ENCODE assay signal across 18 cellular contexts in genomic region chr14:103718572-103718971, GRCh38. TPM values are rescaled to one million over a fixed set of nuclear protein-coding genes. Genes with fewer than 3 reads are reported as not detected.
DNase-seq lines count a peak whose midpoint lies in the region; ATAC-seq and TF ChIP-seq lines count a peak whose summit lies in the region.
"Had no signal": no experiment of that assay in that cellular context is flagged by ENCODE, and none has a peak within 500 bp of the region (broad histone marks: within the 10 kb centered on the region; RNA-seq: fewer than 3 reads in every experiment).

No MANE protein-coding gene starts in this region.

- WGBS in right lobe of liver (ENCODE audit: insufficient coverage, low coverage, low lambda C conversion rate, missing lambda C conversion rate) = 80% methylated on average over 1 of the region's 16 CpGs
- WGBS in spleen, 5 donors = 64 to 85% (median 82%) methylated on average over 16 of the region's 16 CpGs

- TF ChIP-seq POLR2A in vagina (IDR thresholded peaks at IDR 0.05) (no peak), right lobe of liver (IDR thresholded peaks at IDR 0.05) (no peak), spleen (IDR thresholded peaks at IDR 0.05) (no peak)

- no peaks in the 10 kb centered on the region for H3K36me3 ChIP-seq in muscle layer of duodenum (ENCODE audit: control insufficient read depth in 1 of 2, insufficient read depth in 2 of 2, low read length in 2 of 2)
- no peaks in the 10 kb centered on the region for H3K36me3 ChIP-seq in vagina
- no peaks in the 10 kb centered on the region for H3K36me3 ChIP-seq in right lobe of liver
- peaks cover 0 to 8% (median 0%) of the 10 kb centered on the region in 6 donors for H3K36me3 ChIP-seq in spleen
- H3K36me3 ChIP-seq: neural progenitor cell, Peyer's patch, right atrium auricular region, thyroid gland had no signal

- no peak for DNase-seq in activated naive CD8-positive, alpha-beta T cell treated with anti-CD3 and anti-CD28 coated beads for 36 hours
- no peak for DNase-seq in vagina (ENCODE audit: extremely low spot score in 2 of 2)
- no peak for DNase-seq in right lobe of liver
- DNase-seq in H4 (ENCODE audit: low spot score) = no peak
- no peak for DNase-seq in spleen
- DNase-seq: effector memory CD4-positive, alpha-beta T cell; mammary epithelial cell; NCI-H2029 treated with DMSO at 0.1 percent for 48 hours; NCI-H748 treated with DMSO at 0.1 percent for 48 hours; Peyer's patch; stimulated activated CD8-positive, alpha-beta memory T cell treated with anti-CD3 and anti-CD28 coated beads, Interleukin-4, amount 100 ng/mL, for 48 hours; thyroid gland had no signal

- no peaks in the 10 kb centered on the region for H3K36me3 Mint-ChIP-seq in activated naive CD8-positive, alpha-beta T cell
- H3K36me3 Mint-ChIP-seq in activated naive CD8-positive, alpha-beta T cell treated with anti-CD3 and anti-CD28 coated beads for 36 hours = peaks cover 16% of the 10 kb centered on the region

- TF ChIP-seq CTCF in vagina (IDR thresholded peaks at IDR 0.05) (no peak), right lobe of liver (IDR thresholded peaks at IDR 0.05) (no peak), spleen (IDR thresholded peaks at IDR 0.05 in 8 of 11, conservative IDR thresholded peaks at IDR 0.05 in 3 of 11) (no peak)

- H3K27me3 Mint-ChIP-seq in activated naive CD8-positive, alpha-beta T cell = no peaks in the 10 kb centered on the region
- H3K27me3 Mint-ChIP-seq in activated naive CD8-positive, alpha-beta T cell treated with anti-CD3 and anti-CD28 coated beads for 36 hours = peaks cover 3% of the 10 kb centered on the region

- no peaks in the 10 kb centered on the region for H3K9me3 Mint-ChIP-seq in activated naive CD8-positive, alpha-beta T cell (ENCODE audit: low read depth)
- no peaks in the 10 kb centered on the region for H3K9me3 Mint-ChIP-seq in activated naive CD8-positive, alpha-beta T cell treated with anti-CD3 and anti-CD28 coated beads for 36 hours
- H3K9me3 Mint-ChIP-seq: neural progenitor cell had no signal

- no peak for ATAC-seq in right lobe of liver
- ATAC-seq: GM12878 had no signal

- H3K4me1 Mint-ChIP-seq in activated naive CD8-positive, alpha-beta T cell (ENCODE audit: low read depth) = peaks cover 46% of the 10 kb centered on the region
- peaks cover 30% of the 10 kb centered on the region for H3K4me1 Mint-ChIP-seq in activated naive CD8-positive, alpha-beta T cell treated with anti-CD3 and anti-CD28 coated beads for 36 hours

- intact Hi-C loops in vagina (cut with DNase I) = no loop called here
- intact Hi-C loops in right lobe of liver (cut with DNase I) = no loop called here
- intact Hi-C loops in spleen (cut with DNase I; ENCODE audit: low total_unique reads) = no loop called here

- H3K4me3 ChIP-seq in muscle layer of duodenum (ENCODE audit: low read depth in 1 of 2, low read length in 2 of 2) = peak overlapping the region; percentile 7 to 19
- no peak overlapping the region for H3K4me3 ChIP-seq in vagina
- no peak overlapping the region for H3K4me3 ChIP-seq in right lobe of liver
- no peak overlapping the region for H3K4me3 ChIP-seq in spleen
- H3K4me3 ChIP-seq: GM12878, neural progenitor cell, Peyer's patch, right atrium auricular region, thyroid gland had no signal

- no peak overlapping the region for H3K4me3 Mint-ChIP-seq in activated naive CD8-positive, alpha-beta T cell
- no peak overlapping the region for H3K4me3 Mint-ChIP-seq in activated naive CD8-positive, alpha-beta T cell treated with anti-CD3 and anti-CD28 coated beads for 36 hours

- H3K9me3 ChIP-seq in muscle layer of duodenum (ENCODE audit: control insufficient read depth in 1 of 2, low read length in 2 of 2) = no peaks in the 10 kb centered on the region
- H3K9me3 ChIP-seq in vagina = no peaks in the 10 kb centered on the region
- H3K9me3 ChIP-seq in right lobe of liver = no peaks in the 10 kb centered on the region
- no peaks in the 10 kb centered on the region for H3K9me3 ChIP-seq in spleen
- H3K9me3 ChIP-seq: Peyer's patch, right atrium auricular region, thyroid gland had no signal

- H3K27ac Mint-ChIP-seq in activated naive CD8-positive, alpha-beta T cell = peak overlapping the region; percentile 28
- H3K27ac Mint-ChIP-seq in activated naive CD8-positive, alpha-beta T cell treated with anti-CD3 and anti-CD28 coated beads for 36 hours = no peak overlapping the region
- H3K27ac Mint-ChIP-seq: neural progenitor cell had no signal

- H3K27me3 ChIP-seq in muscle layer of duodenum (ENCODE audit: low read depth, low read length) (no peaks in the 10 kb centered on the region), vagina (no peaks in the 10 kb centered on the region), right lobe of liver (no peaks in the 10 kb centered on the region), spleen (replicated peaks in 1 of 7) (no peaks in the 10 kb centered on the region)
- H3K27me3 ChIP-seq: neural progenitor cell, Peyer's patch, right atrium auricular region, thyroid gland had no signal

- H3K4me1 ChIP-seq in muscle layer of duodenum (ENCODE audit: control insufficient read depth in 1 of 2, insufficient read depth in 2 of 2, low read length in 2 of 2) (peaks cover 3 to 52% of the 10 kb centered on the region in 2 donors), vagina (peaks cover 72% of the 10 kb centered on the region), right lobe of liver (peaks cover 0 to 18% (median 7%) of the 10 kb centered on the region in 4 donors), spleen (peaks cover 24 to 70% (median 51%) of the 10 kb centered on the region in 6 donors)

- H3K27ac ChIP-seq in cingulate gyrus (ENCODE audit: low read depth, low read length) (peak overlapping the region; percentile 69), muscle layer of duodenum (ENCODE audit: low read length) (no peak overlapping the region), vagina (peak overlapping the region; percentile 9), right lobe of liver (no peak overlapping the region), spleen (no peak overlapping the region)
- H3K27ac ChIP-seq: neural progenitor cell, Peyer's patch, right atrium auricular region, thyroid gland had no signal

RNA-seq across cellular contexts. Expression of gene ZFYVE21, which starts 3.0 kb away (rescaled TPM):
- 1 to 10 TPM; 8.0 to 8.9 TPM for total RNA-seq in activated naive CD8-positive, alpha-beta T cell treated with anti-CD3 and anti-CD28 coated beads for 36 hours
- total RNA-seq in vagina (172 TPM), right lobe of liver (10 to 100 TPM; 20.9 to 35.2 (median 27.6) TPM), spleen (10 to 100 TPM; 31.8 to 71.1 (median 47.8) TPM)
- total RNA-seq in H4 (2014; rRNA removed; shearing (Covaris generic)) = 17.2 and 31.6 TPM in 2 replicates
- polyA plus RNA-seq in spleen = 10 to 100 TPM; 21.8 to 51.8 (median 24.2) TPM

RNA-seq across cellular contexts. Expression of gene XRCC3, which starts 3.3 kb away (rescaled TPM):
- total RNA-seq in activated naive CD8-positive, alpha-beta T cell treated with anti-CD3 and anti-CD28 coated beads for 36 hours = 10 to 100 TPM; 57.8 to 65.0 TPM
- total RNA-seq in vagina (6.9 TPM), right lobe of liver (1 to 10 TPM in 5 of 6 experiments, under 1 TPM in 1; 0.88 to 6.3 (median 1.8) TPM), spleen (10 to 100 TPM in 6 of 7 donors, 1 to 10 TPM in 1; 9.5 to 20.4 (median 16.7) TPM)
- total RNA-seq in H4 (2014; rRNA removed; shearing (Covaris generic)) = 20.3 and 39.9 TPM in 2 replicates
- 10 to 100 TPM in 2 of 3 donors, 1 to 10 TPM in 1; 5.9 to 17.6 (median 11.8) TPM for polyA plus RNA-seq in spleen

Comparison
In these comparisons a context has a peak if more than half of its experiments do, and no peak if none do; other contexts are left out.
1. H3K27ac ChIP-seq: peak in cingulate gyrus (single experiment) and vagina (single experiment); none in muscle layer of duodenum (single experiment), right lobe of liver (0 of 3) and spleen (0 of 8).
2. H3K4me3 ChIP-seq: peak in muscle layer of duodenum (2 of 2); none in vagina (0 of 2), right lobe of liver (0 of 3) and spleen (0 of 8).